In the genomic region with DNA sequence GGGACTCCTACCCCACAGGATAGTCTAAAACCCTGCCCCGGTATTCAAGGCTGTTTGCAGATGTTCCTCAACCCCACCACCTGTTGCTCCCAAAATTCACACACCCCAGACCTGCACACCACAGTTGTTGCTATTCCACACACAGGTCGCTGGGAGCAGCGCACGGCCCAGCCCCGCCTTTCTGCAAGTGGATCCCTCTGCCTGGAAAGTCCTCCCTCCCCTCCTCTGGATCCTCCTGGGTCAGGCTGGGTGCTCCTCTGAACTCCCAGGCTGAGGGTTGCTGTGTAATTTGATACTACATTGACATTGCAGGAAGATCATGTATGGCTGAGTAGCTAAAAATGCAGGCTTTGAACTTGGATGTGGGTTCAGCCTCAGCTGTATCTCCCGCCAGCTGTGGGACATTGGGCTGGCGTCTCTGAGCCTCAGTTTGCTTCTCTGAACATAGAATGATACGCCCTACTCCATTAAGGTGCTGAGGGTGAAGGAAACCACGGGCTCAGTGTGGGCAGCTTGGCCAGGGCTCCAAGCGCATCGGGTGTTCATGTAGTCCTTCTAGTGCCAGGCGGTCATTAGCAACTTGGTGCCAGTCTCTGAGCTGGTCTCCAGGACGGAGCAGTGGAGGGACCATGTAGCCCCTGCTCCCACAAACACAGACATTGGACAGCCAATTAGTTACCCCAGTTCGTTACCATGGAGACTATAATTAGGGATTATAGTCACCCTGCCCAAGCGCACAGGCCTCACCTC, we compare ENCODE assay signal across 14 cellular contexts. TPM values are rescaled to one million over a fixed set of nuclear protein-coding genes. Genes with fewer than 3 reads are reported as not detected.
A peak's percentile ranks its signal among the peaks of the same experiment; 100 is the strongest.
DNase-seq lines count a peak whose midpoint lies in the region; ATAC-seq and TF ChIP-seq lines count a peak whose summit lies in the region.
"Had no signal": no experiment of that assay in that cellular context is flagged by ENCODE, and none has a peak within 500 bp of the region (broad histone marks: within the 10 kb centered on the region; RNA-seq: fewer than 3 reads in every experiment).

No MANE protein-coding gene starts in this region.

- peaks cover 6% of the 10 kb centered on the region; the same call in 1 of the 2 replicates for H3K4me1 ChIP-seq in H9 (ENCODE audit: insufficient read depth, low read length)
- H3K4me1 ChIP-seq in PC-3 (ENCODE audit: insufficient read depth, low read length), result peaks cover 15% of the 10 kb centered on the region
- peaks cover 35 to 38% of the 10 kb centered on the region in 2 donors for H3K4me1 ChIP-seq in gastrocnemius medialis

- peaks cover 16 to 25% of the 10 kb centered on the region in 2 experiments for H3K4me1 Mint-ChIP-seq in H9

- no peak overlapping the region for H4K8ac ChIP-seq in H9 (replicated peaks; ENCODE audit: insufficient read length, low read depth, low read length)

- H2BK12ac ChIP-seq in H9 (ENCODE audit: insufficient read length, low read depth, low read length), result no peak overlapping the region

- no peaks in the 10 kb centered on the region for H3F3A ChIP-seq in PC-3 (ENCODE audit: low read length, unreplicated experiment)

- H4K20me1 ChIP-seq in H9 (ENCODE audit: control insufficient read depth, insufficient read depth, insufficient read length) (no peaks in the 10 kb centered on the region), PC-3 (ENCODE audit: low read length) (no peaks in the 10 kb centered on the region)

- ATAC-seq in PC-3 (peak; percentile 31; the same call in 1 of the 2 replicates), gastrocnemius medialis (peak in 1 of 2 donors; percentile 14), HG03378 (IDR thresholded peaks at IDR 0.05; ENCODE audit: unreplicated experiment) (no peak)

- H2BK5ac ChIP-seq in H9 (ENCODE audit: insufficient read length, low read length), result no peak overlapping the region

- H3K4me2 ChIP-seq in H9 (ENCODE audit: insufficient read depth, insufficient read length, low read length) (no peak overlapping the region), PC-3 (ENCODE audit: low read length) (no peak overlapping the region)

- in situ Hi-C loops in gastrocnemius medialis (cut with MboI; ENCODE audit: low sequenced_read_pairs in 4 of 4), result no loop called here

- no peak overlapping the region for H3T11ph ChIP-seq in H9 (ENCODE audit: low read length)

- H2AFZ ChIP-seq in H9 (ENCODE audit: low read length) (no peak overlapping the region), PC-3 (ENCODE audit: low read length) (no peak overlapping the region)

- H3K4me3 ChIP-seq in PC-3 (ENCODE audit: low read length) (no peak overlapping the region), fibroblast of mammary gland (ENCODE audit: control insufficient read depth, low read depth, low read length) (no peak overlapping the region), gastrocnemius medialis (no peak overlapping the region)

- no peak overlapping the region for H3K56ac ChIP-seq in H9 (ENCODE audit: insufficient read length, low read depth, low read length)

- H3K36me3 ChIP-seq in PC-3 (ENCODE audit: low read depth, low read length) (no peaks in the 10 kb centered on the region), gastrocnemius medialis (no peaks in the 10 kb centered on the region)

- no peak overlapping the region for H2BK15ac ChIP-seq in H9 (ENCODE audit: low read depth, low read length)

- H3K79me2 ChIP-seq in H9 (ENCODE audit: insufficient read depth, low read length) (no peaks in the 10 kb centered on the region), PC-3 (ENCODE audit: low read length) (no peaks in the 10 kb centered on the region)

- no peak overlapping the region for H2AK5ac ChIP-seq in H9 (ENCODE audit: insufficient read length, low read length)

- H3K27me3 ChIP-seq in H9 (ENCODE audit: insufficient read depth, low read length) (no peaks in the 10 kb centered on the region), PC-3 (ENCODE audit: low read length) (no peaks in the 10 kb centered on the region), gastrocnemius medialis (no peaks in the 10 kb centered on the region)

- no peak overlapping the region for H3K14ac ChIP-seq in H9 (ENCODE audit: insufficient read depth, low read length)

- H3K79me1 ChIP-seq in H9 (ENCODE audit: insufficient read depth, low read depth, low read length, poor library complexity, severe bottlenecking), result no peaks in the 10 kb centered on the region

- H3K27me3 Mint-ChIP-seq in H9 (ENCODE audit: low read depth), result peaks cover 5% of the 10 kb centered on the region

- no peaks in the 10 kb centered on the region for H3K9me2 ChIP-seq in PC-3 (replicated peaks; ENCODE audit: low read length)

- no peak for TF ChIP-seq POLR2A in gastrocnemius medialis (IDR thresholded peaks at IDR 0.05)

- CTCF ChIA-PET in PC-3 (lab: Charles Lee), result no interaction called here

- no TSS peak for BruUV-seq in PC-3 (replicated peaks; lab: Mats Ljungman, UMichigan)

- H3K18ac ChIP-seq in H9 (ENCODE audit: insufficient read length, low read depth, low read length), result no peak overlapping the region

- DNase-seq in H9 (peak; percentile 77), PC-3 (no peak), fibroblast of mammary gland (ENCODE audit: low read depth) (peak; percentile 63), gastrocnemius medialis (no peak), ureter (ENCODE audit: low spot score) (no peak), posterior vena cava (ENCODE audit: low spot score) (no peak)
- DNase-seq in stimulated activated CD4-positive, alpha-beta T cell treated with anti-CD3 and anti-CD28 coated beads, Interleukin-4, amount 100 ng/mL, for 24 hours, result no peak
- DNase-seq: activated T-cell treated with anti-CD3 and anti-CD28 coated beads, Interleukin-2, amount 50 U/mL, for 48 hours; hippocampal formation; naive B cell; OCI-M1; stimulated activated CD4-positive, alpha-beta T cell treated with anti-CD3 and anti-CD28 coated beads, Interleukin-12 subunit alpha, Interleukin-12 subunit beta, amount 100 ng/mL, for 4 hours had no signal

- H3K23me2 ChIP-seq in H9 (ENCODE audit: insufficient read length, low read depth, low read length, poor library complexity, severe bottlenecking), result no peaks in the 10 kb centered on the region

- H3K9me3 Mint-ChIP-seq in H9, result peaks cover 2% of the 10 kb centered on the region in 2 experiments; a peak in 2 of 5 replicates
- H3K9me3 Mint-ChIP-seq: naive B cell had no signal

- H3K4me3 Mint-ChIP-seq in H9, result peak overlapping the region in 1 of 2 experiments; percentile 40; a peak in 4 of 5 replicates

- H3K27ac ChIP-seq in H9 (ENCODE audit: insufficient read length, low read depth, low read length) (no peak overlapping the region), PC-3 (ENCODE audit: low read length) (no peak overlapping the region), gastrocnemius medialis (peak overlapping the region in 3 of 4 donors; percentile 44 to 84 (median 71))

- H3K9me3 ChIP-seq in H9 (ENCODE audit: control insufficient read depth, low read depth, low read length) (no peaks in the 10 kb centered on the region), PC-3 (ENCODE audit: low read length) (no peaks in the 10 kb centered on the region), gastrocnemius medialis (no peaks in the 10 kb centered on the region)

- no CpG with 5 or more reads among the region's 15 CpGs for WGBS in H9 (ENCODE audit: extremely low coverage, insufficient read length, low lambda C conversion rate)

- no peaks in the 10 kb centered on the region; a peak in 2 of 7 replicates for H3K36me3 Mint-ChIP-seq in H9 (ENCODE audit: insufficient read depth in 1 of 3, low read depth in 3 of 3)
- H3K36me3 Mint-ChIP-seq: naive B cell had no signal

- POLR2A ChIA-PET in PC-3 (lab: Charles Lee; ENCODE audit: unreplicated experiment), result interaction anchor here (0.6 kb wide), 1 partner anchor 99 kb away, joined by 3 read pairs; no protein-coding TSS in a partner anchor

- H2BK120ac ChIP-seq in H9 (ENCODE audit: low read depth, low read length, poor library complexity, severe bottlenecking), result no peak overlapping the region

- H3K9ac ChIP-seq in H9 (ENCODE audit: extremely low read depth, insufficient read length, low read length) (no peak overlapping the region), PC-3 (ENCODE audit: low read length) (no peak overlapping the region)

- TF ChIP-seq CTCF in H9 (conservative IDR thresholded peaks at IDR 0.05), result 0 out of 3 replicates have a peak, but pooled peaks have one; percentile 14
- no peak for TF ChIP-seq CTCF in PC-3 (conservative IDR thresholded peaks at IDR 0.05; ENCODE audit: low read depth, low read length)
- no peak for TF ChIP-seq CTCF in fibroblast of mammary gland (conservative IDR thresholded peaks at IDR 0.05; ENCODE audit: control insufficient read depth, insufficient read depth, low read depth, low read length)
- no peak for TF ChIP-seq CTCF in gastrocnemius medialis (IDR thresholded peaks at IDR 0.05 in 4 of 5, conservative IDR thresholded peaks at IDR 0.05 in 1 of 5)

- no peak overlapping the region for H2BK20ac ChIP-seq in H9 (ENCODE audit: low read depth, low read length, poor library complexity, severe bottlenecking)

- H3K27ac Mint-ChIP-seq in H9, result peak overlapping the region in 2 of 3 experiments; percentile 79 to 87; a peak in 4 of 7 replicates

- no peak overlapping the region for H4K5ac ChIP-seq in H9 (ENCODE audit: insufficient read length, low read depth, low read length)

- no peak overlapping the region for H3K23ac ChIP-seq in H9 (ENCODE audit: insufficient read length, low read depth, low read length)

- H3K4ac ChIP-seq in H9 (ENCODE audit: low read depth, low read length), result no peak overlapping the region

- intact Hi-C loops in PC-3 (cut with micrococcal nuclease) (no loop called here), gastrocnemius medialis (cut with DNase I; ENCODE audit: low total_unique reads) (no loop called here), posterior vena cava (cut with DNase I) (no loop called here)

- H4K91ac ChIP-seq in H9 (ENCODE audit: insufficient read length, low read depth, low read length), result no peak overlapping the region

RNA-seq across cellular contexts. Expression of gene CCN5, which starts 13.9 kb away (rescaled TPM):
- total RNA-seq in H9 (2021), result not detected in 2 replicates
- 0.26 TPM in 1 of 2 replicates, not detected in the other for total RNA-seq in PC-3 (2014; rRNA removed)
- 10 to 100 TPM; 16.4 to 65.3 (median 45.7) TPM for total RNA-seq in gastrocnemius medialis
- total RNA-seq in ureter, result 1.1 TPM
- 100 to 1,000 TPM; 210 to 342 TPM for total RNA-seq in posterior vena cava
- total RNA-seq: cerebellum had no signal

RNA-seq across cellular contexts. Expression of gene KCNK15, which starts 44.4 kb away (rescaled TPM):
- 0.33 and 0.39 TPM in 2 replicates for total RNA-seq in H9 (2021)
- 2.8 and 3.0 TPM in 2 replicates for total RNA-seq in PC-3 (2014; rRNA removed)
- total RNA-seq in gastrocnemius medialis, result under 1 TPM in 1 of 4 donors, not detected in 3; 0.20 TPM
- total RNA-seq in ureter, result 3.4 TPM
- 1 to 10 TPM; 4.1 to 4.5 TPM for total RNA-seq in posterior vena cava

RNA-seq across cellular contexts. Expression of gene ADA, which starts 49.8 kb away (rescaled TPM):
- 19.2 and 22.0 TPM in 2 replicates for total RNA-seq in H9 (2021)
- 12.4 and 13.0 TPM in 2 replicates for total RNA-seq in PC-3 (2014; rRNA removed)
- 1 to 10 TPM; 2.2 to 5.1 (median 3.0) TPM for total RNA-seq in gastrocnemius medialis
- total RNA-seq in ureter, result 3.6 TPM
- 10 to 100 TPM; 11.0 to 17.7 TPM for total RNA-seq in posterior vena cava

Comparison
In these comparisons a context has a peak if more than half of its experiments do, and no peak if none do; other contexts are left out.
1. DNase-seq: peak in H9 (single experiment) and fibroblast of mammary gland (single experiment); none in PC-3 (single experiment), gastrocnemius medialis (0 of 2), ureter (single experiment), stimulated activated CD4-positive, alpha-beta T cell treated with anti-CD3 and anti-CD28 coated beads, Interleukin-4, amount 100 ng/mL, for 24 hours (single experiment) and posterior vena cava (single experiment).
2. H3K27ac ChIP-seq: peak in gastrocnemius medialis (3 of 4); none in H9 (single experiment) and PC-3 (single experiment).